Comparison of ENCODE assay signal across 8 cellular contexts in genomic region chr2:30147196-30147714, GRCh38. TPM values are rescaled to one million over a fixed set of nuclear protein-coding genes. Genes with fewer than 3 reads are reported as not detected.
A peak's percentile ranks its signal among the peaks of the same experiment; 100 is the strongest.
DNase-seq lines count a peak whose midpoint lies in the region; ATAC-seq and TF ChIP-seq lines count a peak whose summit lies in the region.

No MANE protein-coding gene starts in this region.

- no peak overlapping the region for H3K27ac Mint-ChIP-seq in activated CD4-positive, alpha-beta memory T cell treated with anti-CD3 and anti-CD28 coated beads for 36 hours

- peak overlapping the region; percentile 82 for H3K4me3 ChIP-seq in fibroblast of villous mesenchyme (ENCODE audit: low read depth, low read length)

- DNase-seq in activated CD4-positive, alpha-beta memory T cell treated with anti-CD3 and anti-CD28 coated beads for 36 hours, result peak; percentile 39
- DNase-seq in fibroblast of villous mesenchyme (ENCODE audit: low read depth) (no peak), pons (ENCODE audit: low spot score) (peak; percentile 17), cerebellar cortex (ENCODE audit: low spot score) (no peak), SKM-1 treated with dmso at 0.1 percent for 144 hours (lab: John Stamatoyannopoulos, UW; ENCODE audit: unreplicated experiment) (no peak), LoVo (ENCODE audit: low spot score) (no peak)

- CTCF ChIA-PET in activated CD4-positive, alpha-beta memory T cell treated with anti-CD3 and anti-CD28 coated beads for 36 hours (lab: Charles Lee), result interaction anchor here (0.7 to 7.2 kb wide), 11 partner anchors 10 to 565 kb away, joined by 3 to 102 read pairs (median 4); no protein-coding TSS in a partner anchor

- intact Hi-C loops in activated CD4-positive, alpha-beta memory T cell treated with anti-CD3 and anti-CD28 coated beads for 36 hours (cut with micrococcal nuclease), result loop anchor here (2.0 to 10.0 kb wide), 8 partner anchors 300 to 1755 kb away; partner anchors contain the start of genes CLIP4, FOSL2, LCLAT1 and WDR43

- peak overlapping the region; percentile 64 for H3K4me3 Mint-ChIP-seq in activated CD4-positive, alpha-beta memory T cell treated with anti-CD3 and anti-CD28 coated beads for 36 hours

- H3K9me3 Mint-ChIP-seq in activated CD4-positive, alpha-beta memory T cell treated with anti-CD3 and anti-CD28 coated beads for 36 hours, result no peaks in the 10 kb centered on the region

- H3K27me3 Mint-ChIP-seq in activated CD4-positive, alpha-beta memory T cell treated with anti-CD3 and anti-CD28 coated beads for 36 hours, result no peaks in the 10 kb centered on the region

- H3K36me3 Mint-ChIP-seq in activated CD4-positive, alpha-beta memory T cell treated with anti-CD3 and anti-CD28 coated beads for 36 hours, result peaks cover 6% of the 10 kb centered on the region

- peaks cover 55% of the 10 kb centered on the region for H3K4me1 Mint-ChIP-seq in activated CD4-positive, alpha-beta memory T cell treated with anti-CD3 and anti-CD28 coated beads for 36 hours (ENCODE audit: low read depth)

- ATAC-seq in GM18502 (IDR thresholded peaks at IDR 0.05; ENCODE audit: poor library complexity, unreplicated experiment), result peak; percentile 8
- peak; percentile 1 for ATAC-seq in HG02973 (IDR thresholded peaks at IDR 0.05; ENCODE audit: unreplicated experiment)

- POLR2A ChIA-PET in activated CD4-positive, alpha-beta memory T cell treated with anti-CD3 and anti-CD28 coated beads for 36 hours (lab: Charles Lee), result interaction anchor here (0.8 to 5.3 kb wide), 6 partner anchors 8 to 300 kb away, joined by 4 to 43 read pairs (median 8); partner anchors contain the start of genes LBH and LCLAT1

- no peak for TF ChIP-seq CTCF in fibroblast of villous mesenchyme (IDR thresholded peaks at IDR 0.05; ENCODE audit: insufficient read depth, low read depth, low read length)

RNA-seq across cellular contexts. Expression of gene YPEL5, which starts 0.4 kb away (rescaled TPM):
- total RNA-seq in activated CD4-positive, alpha-beta memory T cell treated with anti-CD3 and anti-CD28 coated beads for 36 hours, result 10 to 100 TPM; 43.3 to 43.4 TPM
- total RNA-seq in fibroblast of villous mesenchyme, result 61.2 and 66.1 TPM in 2 replicates

Comparison
In these comparisons a context has a peak if more than half of its experiments do, and no peak if none do; other contexts are left out.
1. DNase-seq: peak in activated CD4-positive, alpha-beta memory T cell treated with anti-CD3 and anti-CD28 coated beads for 36 hours (single experiment) and pons (single experiment); none in fibroblast of villous mesenchyme (single experiment), cerebellar cortex (single experiment), SKM-1 treated with dmso at 0.1 percent for 144 hours (single experiment) and LoVo (single experiment).